Comparison of ENCODE assay signal across 8 cellular contexts in genomic region chr2:95022309-95023221, GRCh38. TPM values are rescaled to one million over a fixed set of nuclear protein-coding genes. Genes with fewer than 3 reads are reported as not detected.
DNase-seq lines count a peak whose midpoint lies in the region; ATAC-seq and TF ChIP-seq lines count a peak whose summit lies in the region.

No MANE protein-coding gene starts in this region.

- peak; percentile 99 for TF ChIP-seq CTCF in cardiac fibroblast (IDR thresholded peaks at IDR 0.05; ENCODE audit: low read depth, low read length)

- intact Hi-C loops in left colon (cut with DNase I, micrococcal nuclease), result loop anchor here in 1 of 2 donors (10.0 kb wide), 1 partner anchor 82 kb away; no protein-coding TSS in a partner anchor

- ATAC-seq in GM18868 (IDR thresholded peaks at IDR 0.05; ENCODE audit: unreplicated experiment) (peak; percentile 82), HG03066 (IDR thresholded peaks at IDR 0.05; ENCODE audit: low read depth, unreplicated experiment) (peak; percentile 80), left colon (peak; percentile 89)

- H3K4me3 ChIP-seq in cardiac fibroblast (replicated peaks in 1 of 2; ENCODE audit: low read depth in 2 of 2, low read length in 2 of 2), result no peak overlapping the region

- peak; percentile 89 for DNase-seq in AG20443 (ENCODE audit: low spot score)
- DNase-seq in NCI-H2171 (lab: John Stamatoyannopoulos, UW), result peak; percentile 59
- DNase-seq in activated CD4-positive, CD25-positive, alpha-beta regulatory T cell treated with anti-CD3 and anti-CD28 coated beads, Interleukin-2, amount 50 U/mL, for 16 hours (ENCODE audit: low read depth, low spot score), result peak; percentile 66
- peak; percentile 66 to 70 for DNase-seq in cardiac fibroblast (ENCODE audit: low read depth in 2 of 2)
- DNase-seq in left colon, result peak in 1 of 2 donors; percentile 76
- peak; percentile 73 to 79 (median 77) for DNase-seq in stimulated activated CD4-positive, alpha-beta T cell treated with anti-CD3 and anti-CD28 coated beads, TNF-alpha, amount 100 ng/mL, for 4 hours (ENCODE audit: low read depth in 3 of 3)

RNA-seq across cellular contexts. Expression of gene MAL, which starts 2.9 kb away (rescaled TPM):
- 1 to 10 TPM; 1.6 to 4.2 TPM for total RNA-seq in left colon
